In the genomic region with DNA sequence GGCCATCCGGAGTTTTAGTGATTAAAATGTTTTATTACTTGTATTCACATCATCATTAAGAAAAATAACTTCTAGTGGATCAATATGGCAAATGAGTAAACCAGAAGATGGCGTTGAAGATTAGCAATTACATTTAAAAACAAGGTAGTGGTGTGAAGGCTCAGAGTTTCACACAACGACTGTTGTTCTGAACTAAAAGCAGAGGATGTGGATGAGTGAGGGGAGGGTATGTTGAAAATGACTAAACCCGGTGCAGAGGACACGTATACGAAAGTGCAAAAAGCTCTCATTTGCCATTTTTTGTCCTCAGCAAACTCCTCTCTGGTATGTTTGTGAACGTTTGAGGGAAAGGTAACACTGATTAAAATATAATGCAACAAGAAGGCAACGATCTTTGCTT, we compare ENCODE assay signal across 1 cellular context.
TF ChIP-seq lines count a peak whose summit lies in the region.

No MANE protein-coding gene starts in this region.

TF ChIP-seq in GM23338, 12 proteins besides CTCF, POLR2A, EP300 and RAD21 (continued from another document):
- TF ChIP-seq POLR2AphosphoS5 (IDR thresholded peaks at IDR 0.05; ENCODE audit: low read depth): no peak
- TF ChIP-seq, protein P1, sequence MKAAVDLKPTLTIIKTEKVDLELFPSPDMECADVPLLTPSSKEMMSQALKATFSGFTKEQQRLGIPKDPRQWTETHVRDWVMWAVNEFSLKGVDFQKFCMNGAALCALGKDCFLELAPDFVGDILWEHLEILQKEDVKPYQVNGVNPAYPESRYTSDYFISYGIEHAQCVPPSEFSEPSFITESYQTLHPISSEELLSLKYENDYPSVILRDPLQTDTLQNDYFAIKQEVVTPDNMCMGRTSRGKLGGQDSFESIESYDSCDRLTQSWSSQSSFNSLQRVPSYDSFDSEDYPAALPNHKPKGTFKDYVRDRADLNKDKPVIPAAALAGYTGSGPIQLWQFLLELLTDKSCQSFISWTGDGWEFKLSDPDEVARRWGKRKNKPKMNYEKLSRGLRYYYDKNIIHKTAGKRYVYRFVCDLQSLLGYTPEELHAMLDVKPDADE (IDR thresholded peaks at IDR 0.05): no peak
- no peak for TF ChIP-seq STAT1 (IDR thresholded peaks at IDR 0.05; ENCODE audit: unreplicated experiment)
